ENCODE assay signal across 1 cellular context in genomic region chr14:101948666-101949205, GRCh38.
TF ChIP-seq lines count a peak whose summit lies in the region.

No MANE protein-coding gene starts in this region.

TF ChIP-seq in GM23338, 12 proteins besides CTCF, POLR2A, EP300 and RAD21 (continued from another document):
- no peak for TF ChIP-seq REST (IDR thresholded peaks at IDR 0.05; ENCODE audit: unreplicated experiment)
- TF ChIP-seq NANOG (IDR thresholded peaks at IDR 0.05; ENCODE audit: borderline replicate concordance), result no peak
- no peak for TF ChIP-seq JUNB (IDR thresholded peaks at IDR 0.05; ENCODE audit: unreplicated experiment)
- TF ChIP-seq CREB1 (CRISPR knock-in tag; IDR thresholded peaks at IDR 0.05; ENCODE audit: low read depth), result no peak
- no peak for TF ChIP-seq STAT1 (IDR thresholded peaks at IDR 0.05; ENCODE audit: unreplicated experiment)
